Comparison of ENCODE assay signal across 1 cellular context in the genomic region with DNA sequence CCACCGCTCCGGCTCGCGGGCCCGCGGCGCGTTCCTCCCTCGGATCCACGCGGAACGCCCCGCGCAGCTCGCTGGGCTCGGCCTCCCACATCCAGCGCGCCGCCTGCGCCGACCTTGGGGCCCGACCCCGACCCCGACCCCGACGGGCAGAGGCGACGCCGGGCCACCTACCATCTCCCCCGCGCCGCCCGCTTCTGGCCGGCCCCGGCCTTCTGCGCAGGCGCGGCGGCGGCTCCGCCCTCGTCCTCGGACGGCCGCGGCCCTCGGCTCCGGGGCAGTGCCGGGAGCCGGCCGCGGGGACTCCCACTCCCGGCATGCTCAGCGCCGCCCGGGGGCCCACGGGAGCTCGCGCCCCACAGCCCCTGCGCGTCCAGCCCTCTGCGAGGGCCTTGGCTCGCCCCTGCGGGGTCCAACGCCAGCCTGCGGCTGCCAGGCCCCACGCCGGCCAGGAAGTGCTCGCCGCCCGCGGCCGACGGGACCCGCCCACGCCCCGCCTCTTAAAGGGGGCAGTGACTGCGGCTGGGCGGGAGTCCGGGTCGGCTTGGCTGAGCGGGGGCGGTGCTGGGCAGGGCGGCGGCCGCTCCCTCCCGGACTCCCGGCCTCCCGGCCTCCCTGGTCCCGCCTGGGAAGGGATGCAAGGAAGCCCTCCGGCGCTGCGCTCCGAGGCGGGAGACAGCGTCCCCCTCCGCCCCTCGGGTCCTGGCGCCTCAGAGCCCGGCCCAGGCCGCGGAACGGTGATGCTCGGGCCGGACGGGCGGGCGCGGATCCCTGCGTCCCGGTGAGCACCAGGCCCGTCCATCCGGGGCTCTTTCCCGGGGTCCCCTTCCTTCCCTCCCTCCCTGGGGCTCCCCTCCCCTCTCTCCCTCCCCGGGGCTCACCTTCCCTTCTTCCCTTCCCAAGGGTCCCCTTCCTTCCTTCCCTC.
TF ChIP-seq lines count a peak whose summit lies in the region.

A gene (minus strand): TSS at position 216 of the 922 bp plus-strand sequence. CDS start 42 bp downstream, at position 174.

TF ChIP-seq in HepG2, 621 proteins besides CTCF, POLR2A, EP300 and RAD21 (continued from another document and continues in another):
- TF ChIP-seq, protein P1, sequence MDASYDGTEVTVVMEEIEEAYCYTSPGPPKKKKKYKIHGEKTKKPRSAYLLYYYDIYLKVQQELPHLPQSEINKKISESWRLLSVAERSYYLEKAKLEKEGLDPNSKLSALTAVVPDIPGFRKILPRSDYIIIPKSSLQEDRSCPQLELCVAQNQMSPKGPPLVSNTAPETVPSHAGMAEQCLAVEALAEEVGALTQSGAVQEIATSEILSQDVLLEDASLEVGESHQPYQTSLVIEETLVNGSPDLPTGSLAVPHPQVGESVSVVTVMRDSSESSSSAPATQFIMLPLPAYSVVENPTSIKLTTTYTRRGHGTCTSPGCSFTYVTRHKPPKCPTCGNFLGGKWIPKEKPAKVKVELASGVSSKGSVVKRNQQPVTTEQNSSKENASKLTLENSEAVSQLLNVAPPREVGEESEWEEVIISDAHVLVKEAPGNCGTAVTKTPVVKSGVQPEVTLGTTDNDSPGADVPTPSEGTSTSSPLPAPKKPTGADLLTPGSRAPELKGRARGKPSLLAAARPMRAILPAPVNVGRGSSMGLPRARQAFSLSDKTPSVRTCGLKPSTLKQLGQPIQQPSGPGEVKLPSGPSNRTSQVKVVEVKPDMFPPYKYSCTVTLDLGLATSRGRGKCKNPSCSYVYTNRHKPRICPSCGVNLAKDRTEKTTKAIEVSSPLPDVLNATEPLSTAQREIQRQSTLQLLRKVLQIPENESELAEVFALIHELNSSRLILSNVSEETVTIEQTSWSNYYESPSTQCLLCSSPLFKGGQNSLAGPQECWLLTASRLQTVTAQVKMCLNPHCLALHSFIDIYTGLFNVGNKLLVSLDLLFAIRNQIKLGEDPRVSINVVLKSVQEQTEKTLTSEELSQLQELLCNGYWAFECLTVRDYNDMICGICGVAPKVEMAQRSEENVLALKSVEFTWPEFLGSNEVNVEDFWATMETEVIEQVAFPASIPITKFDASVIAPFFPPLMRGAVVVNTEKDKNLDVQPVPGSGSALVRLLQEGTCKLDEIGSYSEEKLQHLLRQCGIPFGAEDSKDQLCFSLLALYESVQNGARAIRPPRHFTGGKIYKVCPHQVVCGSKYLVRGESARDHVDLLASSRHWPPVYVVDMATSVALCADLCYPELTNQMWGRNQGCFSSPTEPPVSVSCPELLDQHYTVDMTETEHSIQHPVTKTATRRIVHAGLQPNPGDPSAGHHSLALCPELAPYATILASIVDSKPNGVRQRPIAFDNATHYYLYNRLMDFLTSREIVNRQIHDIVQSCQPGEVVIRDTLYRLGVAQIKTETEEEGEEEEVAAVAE (CRISPR knock-in tag; IDR thresholded peaks at IDR 0.05; ENCODE audit: borderline replicate concordance) = no peak
- TF ChIP-seq, protein P2, sequence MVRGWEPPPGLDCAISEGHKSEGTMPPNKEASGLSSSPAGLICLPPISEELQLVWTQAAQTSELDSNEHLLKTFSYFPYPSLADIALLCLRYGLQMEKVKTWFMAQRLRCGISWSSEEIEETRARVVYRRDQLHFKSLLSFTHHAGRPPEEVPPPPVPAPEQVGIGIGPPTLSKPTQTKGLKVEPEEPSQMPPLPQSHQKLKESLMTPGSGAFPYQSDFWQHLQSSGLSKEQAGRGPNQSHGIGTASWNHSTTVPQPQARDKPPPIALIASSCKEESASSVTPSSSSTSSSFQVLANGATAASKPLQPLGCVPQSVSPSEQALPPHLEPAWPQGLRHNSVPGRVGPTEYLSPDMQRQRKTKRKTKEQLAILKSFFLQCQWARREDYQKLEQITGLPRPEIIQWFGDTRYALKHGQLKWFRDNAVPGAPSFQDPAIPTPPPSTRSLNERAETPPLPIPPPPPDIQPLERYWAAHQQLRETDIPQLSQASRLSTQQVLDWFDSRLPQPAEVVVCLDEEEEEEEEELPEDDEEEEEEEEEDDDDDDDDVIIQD (CRISPR knock-in tag; IDR thresholded peaks at IDR 0.05; ENCODE audit: low read depth) = no peak
- TF ChIP-seq ZFY (CRISPR knock-in tag; IDR thresholded peaks at IDR 0.05) (peak; percentile 96), ZSCAN31 (CRISPR knock-in tag; IDR thresholded peaks at IDR 0.05; ENCODE audit: low read depth) (peak; percentile 59; the same call in 1 of the 2 replicates), RBAK (CRISPR knock-in tag; IDR thresholded peaks at IDR 0.05) (no peak), HIVEP1 (CRISPR knock-in tag; IDR thresholded peaks at IDR 0.05) (no peak; the same call in 1 of the 2 replicates), ZNF724P (CRISPR knock-in tag; IDR thresholded peaks at IDR 0.05; ENCODE audit: borderline replicate concordance) (0 out of 2 replicates have a peak, but pooled peaks have one; percentile 49), ZNF260 (CRISPR knock-in tag; IDR thresholded peaks at IDR 0.05; ENCODE audit: borderline replicate concordance, low read depth) (no peak), TMF1 (CRISPR knock-in tag; IDR thresholded peaks at IDR 0.05; ENCODE audit: low read depth) (peak; percentile 82; the same call in 1 of the 2 replicates), ZBTB7A (CRISPR knock-in tag; IDR thresholded peaks at IDR 0.05) (0 out of 2 replicates have a peak, but pooled peaks have one; percentile 31), ZSCAN30 (CRISPR knock-in tag; IDR thresholded peaks at IDR 0.05) (no peak), ZNF629 (CRISPR knock-in tag; conservative IDR thresholded peaks at IDR 0.05) (no peak), ZNF891 (CRISPR knock-in tag; IDR thresholded peaks at IDR 0.05) (0 out of 2 replicates have a peak, but pooled peaks have one; percentile 75), HES4 (CRISPR knock-in tag; IDR thresholded peaks at IDR 0.05; ENCODE audit: borderline replicate concordance) (peak; percentile 10; the same call in 1 of the 2 replicates), NFKBIZ (CRISPR knock-in tag; IDR thresholded peaks at IDR 0.05) (no peak), U2AF1 (optimal IDR thresholded peaks at IDR 0.05; ENCODE audit: low read depth, low read length) (no peak), ESRRA (CRISPR knock-in tag; IDR thresholded peaks at IDR 0.05; ENCODE audit: low read depth) (peak; percentile 62), ELF4 (CRISPR knock-in tag; IDR thresholded peaks at IDR 0.05; ENCODE audit: borderline replicate concordance) (no peak), CC2D1A (CRISPR knock-in tag; IDR thresholded peaks at IDR 0.05) (no peak), JUND (CRISPR knock-in tag; IDR thresholded peaks at IDR 0.05) (no peak), WIZ (CRISPR knock-in tag; IDR thresholded peaks at IDR 0.05) (no peak), FOXJ3 (CRISPR knock-in tag; IDR thresholded peaks at IDR 0.05; ENCODE audit: borderline replicate concordance) (no peak), GABPB1 (CRISPR knock-in tag; IDR thresholded peaks at IDR 0.05) (peak; percentile 82)
- TF ChIP-seq, protein P3, sequence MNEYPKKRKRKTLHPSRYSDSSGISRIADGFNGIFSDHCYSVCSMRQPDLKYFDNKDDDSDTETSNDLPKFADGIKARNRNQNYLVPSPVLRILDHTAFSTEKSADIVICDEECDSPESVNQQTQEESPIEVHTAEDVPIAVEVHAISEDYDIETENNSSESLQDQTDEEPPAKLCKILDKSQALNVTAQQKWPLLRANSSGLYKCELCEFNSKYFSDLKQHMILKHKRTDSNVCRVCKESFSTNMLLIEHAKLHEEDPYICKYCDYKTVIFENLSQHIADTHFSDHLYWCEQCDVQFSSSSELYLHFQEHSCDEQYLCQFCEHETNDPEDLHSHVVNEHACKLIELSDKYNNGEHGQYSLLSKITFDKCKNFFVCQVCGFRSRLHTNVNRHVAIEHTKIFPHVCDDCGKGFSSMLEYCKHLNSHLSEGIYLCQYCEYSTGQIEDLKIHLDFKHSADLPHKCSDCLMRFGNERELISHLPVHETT (CRISPR knock-in tag; conservative IDR thresholded peaks at IDR 0.05) = peak; percentile 68; the same call in 1 of the 2 replicates
- TF ChIP-seq, protein P4, sequence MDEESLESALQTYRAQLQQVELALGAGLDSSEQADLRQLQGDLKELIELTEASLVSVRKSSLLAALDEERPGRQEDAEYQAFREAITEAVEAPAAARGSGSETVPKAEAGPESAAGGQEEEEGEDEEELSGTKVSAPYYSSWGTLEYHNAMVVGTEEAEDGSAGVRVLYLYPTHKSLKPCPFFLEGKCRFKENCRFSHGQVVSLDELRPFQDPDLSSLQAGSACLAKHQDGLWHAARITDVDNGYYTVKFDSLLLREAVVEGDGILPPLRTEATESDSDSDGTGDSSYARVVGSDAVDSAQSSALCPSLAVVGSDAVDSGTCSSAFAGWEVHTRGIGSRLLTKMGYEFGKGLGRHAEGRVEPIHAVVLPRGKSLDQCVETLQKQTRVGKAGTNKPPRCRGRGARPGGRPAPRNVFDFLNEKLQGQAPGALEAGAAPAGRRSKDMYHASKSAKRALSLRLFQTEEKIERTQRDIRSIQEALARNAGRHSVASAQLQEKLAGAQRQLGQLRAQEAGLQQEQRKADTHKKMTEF (CRISPR knock-in tag; IDR thresholded peaks at IDR 0.05) = peak; percentile 56; the same call in 1 of the 2 replicates
- TF ChIP-seq, protein P5, sequence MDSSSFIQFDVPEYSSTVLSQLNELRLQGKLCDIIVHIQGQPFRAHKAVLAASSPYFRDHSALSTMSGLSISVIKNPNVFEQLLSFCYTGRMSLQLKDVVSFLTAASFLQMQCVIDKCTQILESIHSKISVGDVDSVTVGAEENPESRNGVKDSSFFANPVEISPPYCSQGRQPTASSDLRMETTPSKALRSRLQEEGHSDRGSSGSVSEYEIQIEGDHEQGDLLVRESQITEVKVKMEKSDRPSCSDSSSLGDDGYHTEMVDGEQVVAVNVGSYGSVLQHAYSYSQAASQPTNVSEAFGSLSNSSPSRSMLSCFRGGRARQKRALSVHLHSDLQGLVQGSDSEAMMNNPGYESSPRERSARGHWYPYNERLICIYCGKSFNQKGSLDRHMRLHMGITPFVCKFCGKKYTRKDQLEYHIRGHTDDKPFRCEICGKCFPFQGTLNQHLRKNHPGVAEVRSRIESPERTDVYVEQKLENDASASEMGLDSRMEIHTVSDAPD (CRISPR knock-in tag; IDR thresholded peaks at IDR 0.05) = no peak
- TF ChIP-seq, protein P6, sequence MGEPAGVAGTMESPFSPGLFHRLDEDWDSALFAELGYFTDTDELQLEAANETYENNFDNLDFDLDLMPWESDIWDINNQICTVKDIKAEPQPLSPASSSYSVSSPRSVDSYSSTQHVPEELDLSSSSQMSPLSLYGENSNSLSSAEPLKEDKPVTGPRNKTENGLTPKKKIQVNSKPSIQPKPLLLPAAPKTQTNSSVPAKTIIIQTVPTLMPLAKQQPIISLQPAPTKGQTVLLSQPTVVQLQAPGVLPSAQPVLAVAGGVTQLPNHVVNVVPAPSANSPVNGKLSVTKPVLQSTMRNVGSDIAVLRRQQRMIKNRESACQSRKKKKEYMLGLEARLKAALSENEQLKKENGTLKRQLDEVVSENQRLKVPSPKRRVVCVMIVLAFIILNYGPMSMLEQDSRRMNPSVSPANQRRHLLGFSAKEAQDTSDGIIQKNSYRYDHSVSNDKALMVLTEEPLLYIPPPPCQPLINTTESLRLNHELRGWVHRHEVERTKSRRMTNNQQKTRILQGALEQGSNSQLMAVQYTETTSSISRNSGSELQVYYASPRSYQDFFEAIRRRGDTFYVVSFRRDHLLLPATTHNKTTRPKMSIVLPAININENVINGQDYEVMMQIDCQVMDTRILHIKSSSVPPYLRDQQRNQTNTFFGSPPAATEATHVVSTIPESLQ (CRISPR knock-in tag; conservative IDR thresholded peaks at IDR 0.05) = no peak
- TF ChIP-seq, protein P7, sequence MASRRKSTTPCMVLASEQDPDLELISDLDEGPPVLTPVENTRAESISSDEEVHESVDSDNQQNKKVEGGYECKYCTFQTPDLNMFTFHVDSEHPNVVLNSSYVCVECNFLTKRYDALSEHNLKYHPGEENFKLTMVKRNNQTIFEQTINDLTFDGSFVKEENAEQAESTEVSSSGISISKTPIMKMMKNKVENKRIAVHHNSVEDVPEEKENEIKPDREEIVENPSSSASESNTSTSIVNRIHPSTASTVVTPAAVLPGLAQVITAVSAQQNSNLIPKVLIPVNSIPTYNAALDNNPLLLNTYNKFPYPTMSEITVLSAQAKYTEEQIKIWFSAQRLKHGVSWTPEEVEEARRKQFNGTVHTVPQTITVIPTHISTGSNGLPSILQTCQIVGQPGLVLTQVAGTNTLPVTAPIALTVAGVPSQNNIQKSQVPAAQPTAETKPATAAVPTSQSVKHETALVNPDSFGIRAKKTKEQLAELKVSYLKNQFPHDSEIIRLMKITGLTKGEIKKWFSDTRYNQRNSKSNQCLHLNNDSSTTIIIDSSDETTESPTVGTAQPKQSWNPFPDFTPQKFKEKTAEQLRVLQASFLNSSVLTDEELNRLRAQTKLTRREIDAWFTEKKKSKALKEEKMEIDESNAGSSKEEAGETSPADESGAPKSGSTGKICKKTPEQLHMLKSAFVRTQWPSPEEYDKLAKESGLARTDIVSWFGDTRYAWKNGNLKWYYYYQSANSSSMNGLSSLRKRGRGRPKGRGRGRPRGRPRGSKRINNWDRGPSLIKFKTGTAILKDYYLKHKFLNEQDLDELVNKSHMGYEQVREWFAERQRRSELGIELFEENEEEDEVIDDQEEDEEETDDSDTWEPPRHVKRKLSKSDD (CRISPR knock-in tag; IDR thresholded peaks at IDR 0.05; ENCODE audit: low read depth) = no peak
- TF ChIP-seq, protein P8, sequence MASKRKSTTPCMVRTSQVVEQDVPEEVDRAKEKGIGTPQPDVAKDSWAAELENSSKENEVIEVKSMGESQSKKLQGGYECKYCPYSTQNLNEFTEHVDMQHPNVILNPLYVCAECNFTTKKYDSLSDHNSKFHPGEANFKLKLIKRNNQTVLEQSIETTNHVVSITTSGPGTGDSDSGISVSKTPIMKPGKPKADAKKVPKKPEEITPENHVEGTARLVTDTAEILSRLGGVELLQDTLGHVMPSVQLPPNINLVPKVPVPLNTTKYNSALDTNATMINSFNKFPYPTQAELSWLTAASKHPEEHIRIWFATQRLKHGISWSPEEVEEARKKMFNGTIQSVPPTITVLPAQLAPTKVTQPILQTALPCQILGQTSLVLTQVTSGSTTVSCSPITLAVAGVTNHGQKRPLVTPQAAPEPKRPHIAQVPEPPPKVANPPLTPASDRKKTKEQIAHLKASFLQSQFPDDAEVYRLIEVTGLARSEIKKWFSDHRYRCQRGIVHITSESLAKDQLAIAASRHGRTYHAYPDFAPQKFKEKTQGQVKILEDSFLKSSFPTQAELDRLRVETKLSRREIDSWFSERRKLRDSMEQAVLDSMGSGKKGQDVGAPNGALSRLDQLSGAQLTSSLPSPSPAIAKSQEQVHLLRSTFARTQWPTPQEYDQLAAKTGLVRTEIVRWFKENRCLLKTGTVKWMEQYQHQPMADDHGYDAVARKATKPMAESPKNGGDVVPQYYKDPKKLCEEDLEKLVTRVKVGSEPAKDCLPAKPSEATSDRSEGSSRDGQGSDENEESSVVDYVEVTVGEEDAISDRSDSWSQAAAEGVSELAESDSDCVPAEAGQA (IDR thresholded peaks at IDR 0.05; ENCODE audit: low read depth) = no peak
- TF ChIP-seq, protein P8 (CRISPR knock-in tag; IDR thresholded peaks at IDR 0.05; ENCODE audit: borderline replicate concordance) = no peak
